24 cellular contexts compared by ENCODE assay signal in genomic region chr16:63018581-63019223, GRCh38.
"Had no signal": no experiment of that assay in that cellular context is flagged by ENCODE, and none has a peak within 500 bp of the region (broad histone marks: within the 10 kb centered on the region; RNA-seq: fewer than 3 reads in every experiment).

No MANE protein-coding gene starts in this region.

- H3K27me3 ChIP-seq: colonic mucosa, esophagus squamous epithelium, gastrocnemius medialis, heart right ventricle had no signal

- H3K27ac ChIP-seq: colonic mucosa, epithelial cell of prostate, esophagus squamous epithelium, gastrocnemius medialis, heart right ventricle, left ventricle myocardium inferior, lower lobe of right lung had no signal

- H3K36me3 Mint-ChIP-seq: mesothelial cell of epicardium, naive B cell had no signal

- H3K4me1 ChIP-seq: colonic mucosa, esophagus squamous epithelium, gastrocnemius medialis, heart right ventricle, left ventricle myocardium inferior, lower lobe of right lung had no signal

- ATAC-seq: effector memory CD8-positive, alpha-beta T cell; esophagus mucosa; gastrocnemius medialis; heart right ventricle; left cardiac atrium; lower lobe of right lung; mucosa of descending colon had no signal

- H3K27me3 Mint-ChIP-seq: dendritic cell treated with granulocyte-macrophage colony-stimulating factor and Interleukin-4, amounts not matched to agents 40 ng/mL and 50 ng/mL, for 4 days; effector memory CD8-positive, alpha-beta T cell; naive B cell had no signal

- H3K27ac Mint-ChIP-seq: dendritic cell treated with granulocyte-macrophage colony-stimulating factor and Interleukin-4, amounts not matched to agents 40 ng/mL and 50 ng/mL, for 4 days; effector memory CD8-positive, alpha-beta T cell; endodermal cell; mesothelial cell of epicardium; naive B cell had no signal

- H3K4me3 Mint-ChIP-seq: dendritic cell treated with granulocyte-macrophage colony-stimulating factor and Interleukin-4, amounts not matched to agents 40 ng/mL and 50 ng/mL, for 4 days; effector memory CD8-positive, alpha-beta T cell; endodermal cell; mesothelial cell of epicardium; naive B cell had no signal

- DNase-seq: colonic mucosa; cortex of kidney; effector CD8-positive, alpha-beta T cell; effector memory CD8-positive, alpha-beta T cell; endodermal cell; erythroblast; esophagus squamous epithelium; foreskin fibroblast; foreskin melanocyte; gastrocnemius medialis; glutamatergic neuron; head of caudate nucleus; heart right ventricle; hippocampal formation; left cardiac atrium; left ventricle myocardium inferior; lower lobe of right lung; mesenchymal stem cell; mucosa of descending colon; naive B cell had no signal

- H3K9me3 ChIP-seq: colonic mucosa, gastrocnemius medialis, lower lobe of right lung, mucosa of descending colon had no signal

- H3K4me1 Mint-ChIP-seq: mesothelial cell of epicardium, naive B cell had no signal

- H3K36me3 ChIP-seq: colonic mucosa, esophagus squamous epithelium, gastrocnemius medialis, heart right ventricle, left ventricle myocardium inferior, lower lobe of right lung had no signal

- H3K4me3 ChIP-seq: colonic mucosa, esophagus squamous epithelium, gastrocnemius medialis, heart right ventricle, left ventricle myocardium inferior, lower lobe of right lung, mucosa of descending colon had no signal
